ENCODE assay signal across 15 cellular contexts in genomic region chr13:51624207-51624606, GRCh38.
"Had no signal": no experiment of that assay in that cellular context is flagged by ENCODE, and none has a peak within 500 bp of the region (broad histone marks: within the 10 kb centered on the region; RNA-seq: fewer than 3 reads in every experiment).

No MANE protein-coding gene starts in this region.

- H3K4me3 Mint-ChIP-seq: activated B cell treated with CpG ODN at 0.5 μM for 24 hours; activated CD4-positive, alpha-beta T cell treated with anti-CD3 and anti-CD28 coated beads, Interleukin-2, amount 10 ng/mL, durations not matched to agents 7 days and 5 days; activated naive CD8-positive, alpha-beta T cell treated with anti-CD3 and anti-CD28 coated beads, Interleukin-2, amount 10 ng/mL, durations not matched to agents 7 days and 5 days; activated T-cell treated with anti-CD3 and anti-CD28 coated beads, Interleukin-2, amount 50 U/mL, for 24 hours; neural crest cell; type B pancreatic cell had no signal

- H3K9me3 ChIP-seq: pancreas had no signal

- ATAC-seq: foreskin keratinocyte, left colon, pancreas had no signal

- H3K36me3 ChIP-seq: pancreas had no signal

- H3K27me3 ChIP-seq: foreskin keratinocyte, pancreas had no signal

- H3K36me3 Mint-ChIP-seq: type B pancreatic cell had no signal

- FAIRE-seq: bronchial epithelial cell, pancreas, small intestine had no signal

- H3K27ac Mint-ChIP-seq: activated CD4-positive, alpha-beta T cell treated with anti-CD3 and anti-CD28 coated beads, Interleukin-2, amount 10 ng/mL, durations not matched to agents 7 days and 5 days; activated naive CD8-positive, alpha-beta T cell treated with anti-CD3 and anti-CD28 coated beads, Interleukin-2, amount 10 ng/mL, durations not matched to agents 7 days and 5 days; activated T-cell treated with anti-CD3 and anti-CD28 coated beads, Interleukin-2, amount 50 U/mL, for 24 hours; type B pancreatic cell had no signal

- DNase-seq: activated B cell treated with CpG ODN at 0.5 μM for 24 hours; activated CD4-positive, alpha-beta T cell treated with anti-CD3 and anti-CD28 coated beads, Interleukin-2, amount 10 ng/mL, durations not matched to agents 7 days and 5 days; activated effector memory CD4-positive, alpha-beta T cell treated with anti-CD3 and anti-CD28 coated beads, Interleukin-2, amount 50 U/mL, for 16 hours; activated naive CD8-positive, alpha-beta T cell treated with anti-CD3 and anti-CD28 coated beads, Interleukin-2, amount 10 ng/mL, durations not matched to agents 7 days and 5 days; activated T-cell treated with anti-CD3 and anti-CD28 coated beads, Interleukin-2, amount 50 U/mL, for 24 hours; aorta; foreskin keratinocyte; left colon; pancreas; retina; small intestine had no signal

- H3K27ac ChIP-seq: foreskin keratinocyte, pancreas had no signal

- H3K4me3 ChIP-seq: lung, pancreas had no signal

- H3K9me3 Mint-ChIP-seq: activated B cell treated with CpG ODN at 0.5 μM for 24 hours; activated CD4-positive, alpha-beta T cell treated with anti-CD3 and anti-CD28 coated beads, Interleukin-2, amount 10 ng/mL, durations not matched to agents 7 days and 5 days; activated naive CD8-positive, alpha-beta T cell treated with anti-CD3 and anti-CD28 coated beads, Interleukin-2, amount 10 ng/mL, durations not matched to agents 7 days and 5 days; activated T-cell treated with anti-CD3 and anti-CD28 coated beads, Interleukin-2, amount 50 U/mL, for 24 hours; neural crest cell; type B pancreatic cell had no signal

- H3K27me3 Mint-ChIP-seq: activated B cell treated with CpG ODN at 0.5 μM for 24 hours; activated CD4-positive, alpha-beta T cell treated with anti-CD3 and anti-CD28 coated beads, Interleukin-2, amount 10 ng/mL, durations not matched to agents 7 days and 5 days; activated naive CD8-positive, alpha-beta T cell treated with anti-CD3 and anti-CD28 coated beads, Interleukin-2, amount 10 ng/mL, durations not matched to agents 7 days and 5 days; activated T-cell treated with anti-CD3 and anti-CD28 coated beads, Interleukin-2, amount 50 U/mL, for 24 hours; type B pancreatic cell had no signal
